Comparison of ENCODE assay signal across 1 cellular context in the genomic region with DNA sequence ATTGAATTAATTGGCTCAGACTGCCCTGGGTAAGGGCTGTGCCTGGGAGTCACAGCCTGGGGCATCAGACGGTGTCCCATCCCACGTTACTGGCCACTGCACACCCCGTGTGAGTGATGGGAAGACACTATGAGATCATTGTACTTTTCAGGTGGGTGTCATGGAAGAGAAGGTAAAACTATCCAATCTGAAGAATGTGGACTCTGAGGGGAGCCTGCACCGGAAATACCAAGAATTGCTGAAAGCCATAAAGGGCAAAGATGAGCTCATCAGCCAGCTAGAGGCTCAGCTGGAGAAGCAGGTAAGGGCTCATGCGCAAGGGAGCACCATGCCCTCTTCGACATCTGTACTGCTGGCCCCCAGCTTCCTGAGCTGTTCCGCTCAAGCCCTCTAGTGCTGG.
TF ChIP-seq lines count a peak whose summit lies in the region.

No MANE protein-coding gene starts in this region.

TF ChIP-seq in HepG2, 621 proteins besides CTCF, POLR2A, EP300 and RAD21:
- TF ChIP-seq PPARG (CRISPR knock-in tag; conservative IDR thresholded peaks at IDR 0.05) (no peak), LCORL (IDR thresholded peaks at IDR 0.05) (no peak), LCORL (CRISPR knock-in tag; IDR thresholded peaks at IDR 0.05) (0 out of 2 replicates have a peak, but pooled peaks have one; percentile 22), ZNF558 (CRISPR knock-in tag; IDR thresholded peaks at IDR 0.05; ENCODE audit: borderline replicate concordance) (no peak), PAXIP1 (CRISPR knock-in tag; conservative IDR thresholded peaks at IDR 0.05) (0 out of 2 replicates have a peak, but pooled peaks have one; percentile 28), ZNF136 (CRISPR knock-in tag; IDR thresholded peaks at IDR 0.05; ENCODE audit: low read depth) (no peak), ZBTB38 (CRISPR knock-in tag; IDR thresholded peaks at IDR 0.05) (peak; percentile 45; the same call in 1 of the 2 replicates), REPIN1 (CRISPR knock-in tag; IDR thresholded peaks at IDR 0.05; ENCODE audit: borderline replicate concordance, low read depth) (no peak), FOSL2 (CRISPR knock-in tag; IDR thresholded peaks at IDR 0.05) (0 out of 2 replicates have a peak, but pooled peaks have one; percentile 40), ARID3A (IDR thresholded peaks at IDR 0.05; ENCODE audit: low read depth, low read length) (no peak), SRF (IDR thresholded peaks at IDR 0.05; ENCODE audit: low read depth, low read length) (0 out of 2 replicates have a peak, but pooled peaks have one; percentile 12), ZNF263 (CRISPR knock-in tag; IDR thresholded peaks at IDR 0.05) (peak; percentile 72; the same call in 1 of the 2 replicates), ZNF556 (CRISPR knock-in tag; IDR thresholded peaks at IDR 0.05; ENCODE audit: borderline replicate concordance) (no peak), ETV5 (CRISPR knock-in tag; IDR thresholded peaks at IDR 0.05; ENCODE audit: borderline replicate concordance) (peak; percentile 85), HNRNPH1 (optimal IDR thresholded peaks at IDR 0.05; ENCODE audit: low read depth, low read length) (no peak), ZBTB21 (CRISPR knock-in tag; IDR thresholded peaks at IDR 0.05) (peak; percentile 34; the same call in 1 of the 2 replicates), TEAD3 (CRISPR knock-in tag; optimal IDR thresholded peaks at IDR 0.05; ENCODE audit: borderline replicate concordance) (peak; percentile 87)
- TF ChIP-seq, protein P1, sequence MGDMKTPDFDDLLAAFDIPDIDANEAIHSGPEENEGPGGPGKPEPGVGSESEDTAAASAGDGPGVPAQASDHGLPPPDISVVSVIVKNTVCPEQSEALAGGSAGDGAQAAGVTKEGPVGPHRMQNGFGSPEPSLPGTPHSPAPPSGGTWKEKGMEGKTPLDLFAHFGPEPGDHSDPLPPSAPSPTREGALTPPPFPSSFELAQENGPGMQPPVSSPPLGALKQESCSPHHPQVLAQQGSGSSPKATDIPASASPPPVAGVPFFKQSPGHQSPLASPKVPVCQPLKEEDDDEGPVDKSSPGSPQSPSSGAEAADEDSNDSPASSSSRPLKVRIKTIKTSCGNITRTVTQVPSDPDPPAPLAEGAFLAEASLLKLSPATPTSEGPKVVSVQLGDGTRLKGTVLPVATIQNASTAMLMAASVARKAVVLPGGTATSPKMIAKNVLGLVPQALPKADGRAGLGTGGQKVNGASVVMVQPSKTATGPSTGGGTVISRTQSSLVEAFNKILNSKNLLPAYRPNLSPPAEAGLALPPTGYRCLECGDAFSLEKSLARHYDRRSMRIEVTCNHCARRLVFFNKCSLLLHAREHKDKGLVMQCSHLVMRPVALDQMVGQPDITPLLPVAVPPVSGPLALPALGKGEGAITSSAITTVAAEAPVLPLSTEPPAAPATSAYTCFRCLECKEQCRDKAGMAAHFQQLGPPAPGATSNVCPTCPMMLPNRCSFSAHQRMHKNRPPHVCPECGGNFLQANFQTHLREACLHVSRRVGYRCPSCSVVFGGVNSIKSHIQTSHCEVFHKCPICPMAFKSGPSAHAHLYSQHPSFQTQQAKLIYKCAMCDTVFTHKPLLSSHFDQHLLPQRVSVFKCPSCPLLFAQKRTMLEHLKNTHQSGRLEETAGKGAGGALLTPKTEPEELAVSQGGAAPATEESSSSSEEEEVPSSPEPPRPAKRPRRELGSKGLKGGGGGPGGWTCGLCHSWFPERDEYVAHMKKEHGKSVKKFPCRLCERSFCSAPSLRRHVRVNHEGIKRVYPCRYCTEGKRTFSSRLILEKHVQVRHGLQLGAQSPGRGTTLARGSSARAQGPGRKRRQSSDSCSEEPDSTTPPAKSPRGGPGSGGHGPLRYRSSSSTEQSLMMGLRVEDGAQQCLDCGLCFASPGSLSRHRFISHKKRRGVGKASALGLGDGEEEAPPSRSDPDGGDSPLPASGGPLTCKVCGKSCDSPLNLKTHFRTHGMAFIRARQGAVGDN (CRISPR knock-in tag; IDR thresholded peaks at IDR 0.05) = peak; percentile 21; the same call in 1 of the 2 replicates
